9 cellular contexts compared by ENCODE assay signal in genomic region chr20:64037498-64038213, GRCh38. TPM values are rescaled to one million over a fixed set of nuclear protein-coding genes. Genes with fewer than 3 reads are reported as not detected.
DNase-seq lines count a peak whose midpoint lies in the region; ATAC-seq and TF ChIP-seq lines count a peak whose summit lies in the region.
"Had no signal": no experiment of that assay in that cellular context is flagged by ENCODE, and none has a peak within 500 bp of the region (broad histone marks: within the 10 kb centered on the region; RNA-seq: fewer than 3 reads in every experiment).

No MANE protein-coding gene starts in this region.

- no peak for ATAC-seq in activated CD4-positive, alpha-beta T cell treated with anti-CD3 and anti-CD28 coated beads for 36 hours
- no peak for ATAC-seq in stimulated activated memory B cell treated with anti-CD40 and anti-IgM and Interleukin-4, amounts not matched to agents 10 μg/mL and 1 μg/mL and 100 μg/mL, for 72 hours
- ATAC-seq in left colon (no peak), GM19455 (IDR thresholded peaks at IDR 0.05; ENCODE audit: unreplicated experiment) (no peak)

- no peak for TF ChIP-seq CTCF in OCI-LY3 (IDR thresholded peaks at IDR 0.05; ENCODE audit: low read depth, low read length)
- TF ChIP-seq CTCF in coronary artery (IDR thresholded peaks at IDR 0.05) = no peak

- peaks cover 2% of the 10 kb centered on the region for H3K27me3 Mint-ChIP-seq in activated CD4-positive, alpha-beta T cell treated with anti-CD3 and anti-CD28 coated beads for 36 hours
- H3K27me3 Mint-ChIP-seq in stimulated activated memory B cell treated with anti-CD40 and anti-IgM and Interleukin-4, amounts not matched to agents 10 μg/mL and 1 μg/mL and 100 μg/mL, for 72 hours = peaks cover 10% of the 10 kb centered on the region

- H3K4me1 ChIP-seq in OCI-LY3 (ENCODE audit: low read length) = peaks cover 53% of the 10 kb centered on the region

- H4K20me1 ChIP-seq in OCI-LY3 (ENCODE audit: insufficient read depth, low read length) = no peaks in the 10 kb centered on the region

- H3K4me2 ChIP-seq in OCI-LY3 (ENCODE audit: low read length) = peak overlapping the region; percentile 93

- no peaks in the 10 kb centered on the region for H3K36me3 ChIP-seq in OCI-LY3 (replicated peaks; ENCODE audit: low read depth, low read length)

- intact Hi-C loops in activated CD4-positive, alpha-beta T cell treated with anti-CD3 and anti-CD28 coated beads for 36 hours (cut with DNase I, micrococcal nuclease) = loop anchor here (1.0 to 5.0 kb wide), 6 partner anchors 41 to 411 kb away; partner anchors contain the start of genes PRPF6 (in 2 of the 2), GMEB2 (in 1 of the 2), LIME1 (in 1 of the 2) and RGS19 (in 1 of the 2)
- intact Hi-C loops in left colon (cut with DNase I, micrococcal nuclease) = no loop called here

- no peaks in the 10 kb centered on the region for H3K9me3 Mint-ChIP-seq in activated CD4-positive, alpha-beta T cell treated with anti-CD3 and anti-CD28 coated beads for 36 hours (ENCODE audit: low read depth)
- H3K9me3 Mint-ChIP-seq in stimulated activated memory B cell treated with anti-CD40 and anti-IgM and Interleukin-4, amounts not matched to agents 10 μg/mL and 1 μg/mL and 100 μg/mL, for 72 hours = no peaks in the 10 kb centered on the region

- POLR2A ChIA-PET in activated CD4-positive, alpha-beta T cell treated with anti-CD3 and anti-CD28 coated beads for 36 hours (lab: Charles Lee) = interaction anchor here (0.9 to 1.3 kb wide), 2 partner anchors 57 to 330 kb away, joined by 3 to 6 read pairs; partner anchors contain the start of genes ARFRP1, PRPF6 and ZGPAT

- H3K9me3 ChIP-seq in OCI-LY3 (ENCODE audit: insufficient read depth, low read length) = no peaks in the 10 kb centered on the region

- H3K36me3 Mint-ChIP-seq in activated CD4-positive, alpha-beta T cell treated with anti-CD3 and anti-CD28 coated beads for 36 hours (ENCODE audit: low read depth) = peaks cover 10% of the 10 kb centered on the region
- peaks cover 19% of the 10 kb centered on the region for H3K36me3 Mint-ChIP-seq in stimulated activated memory B cell treated with anti-CD40 and anti-IgM and Interleukin-4, amounts not matched to agents 10 μg/mL and 1 μg/mL and 100 μg/mL, for 72 hours

- peak overlapping the region; percentile 7 for H3K4me3 Mint-ChIP-seq in activated CD4-positive, alpha-beta T cell treated with anti-CD3 and anti-CD28 coated beads for 36 hours
- H3K4me3 Mint-ChIP-seq in stimulated activated memory B cell treated with anti-CD40 and anti-IgM and Interleukin-4, amounts not matched to agents 10 μg/mL and 1 μg/mL and 100 μg/mL, for 72 hours = peak overlapping the region; percentile 31

- H3K4me3 ChIP-seq in OCI-LY3 (ENCODE audit: low read length) (peak overlapping the region; percentile 83), coronary artery (peak overlapping the region; percentile 75)

- H3K79me2 ChIP-seq in OCI-LY3 (ENCODE audit: low read length) = no peaks in the 10 kb centered on the region

- H3K27ac ChIP-seq in OCI-LY3 (ENCODE audit: low read length) (no peak overlapping the region), coronary artery (peak overlapping the region in 1 of 2 donors; percentile 63)
- H3K27ac ChIP-seq: C4-2B had no signal

- CTCF ChIA-PET in activated CD4-positive, alpha-beta T cell treated with anti-CD3 and anti-CD28 coated beads for 36 hours (lab: Charles Lee) = interaction anchor here (0.6 to 2.9 kb wide), 17 partner anchors 10 to 500 kb away, joined by 3 to 32 read pairs (median 3); partner anchors contain the start of genes PRPF6, SAMD10 and TCEA2

- H3K27ac Mint-ChIP-seq in activated CD4-positive, alpha-beta T cell treated with anti-CD3 and anti-CD28 coated beads for 36 hours = no peak overlapping the region
- H3K27ac Mint-ChIP-seq in stimulated activated memory B cell treated with anti-CD40 and anti-IgM and Interleukin-4, amounts not matched to agents 10 μg/mL and 1 μg/mL and 100 μg/mL, for 72 hours = no peak overlapping the region

- peak; percentile 48 for DNase-seq in activated CD4-positive, alpha-beta T cell treated with anti-CD3 and anti-CD28 coated beads for 36 hours
- DNase-seq in activated CD4-positive, alpha-beta T cell treated with anti-CD3 and anti-CD28 coated beads for 1 hour = no peak
- DNase-seq in coronary artery (ENCODE audit: low spot score) (no peak), kidney glomerular epithelial cell (lab: John Stamatoyannopoulos, UW) (no peak), left colon (no peak)

- H3K9ac ChIP-seq in OCI-LY3 (ENCODE audit: low read length) = peak overlapping the region; percentile 1; the same call in 1 of the 2 replicates

- no peaks in the 10 kb centered on the region for H3K27me3 ChIP-seq in OCI-LY3 (ENCODE audit: low read depth, low read length)

- H3K4me1 Mint-ChIP-seq in activated CD4-positive, alpha-beta T cell treated with anti-CD3 and anti-CD28 coated beads for 36 hours = peaks cover 49% of the 10 kb centered on the region
- peaks cover 36% of the 10 kb centered on the region for H3K4me1 Mint-ChIP-seq in stimulated activated memory B cell treated with anti-CD40 and anti-IgM and Interleukin-4, amounts not matched to agents 10 μg/mL and 1 μg/mL and 100 μg/mL, for 72 hours

- no peak overlapping the region for H2AFZ ChIP-seq in OCI-LY3 (ENCODE audit: low read depth, low read length)

RNA-seq across cellular contexts. Expression of gene C20orf204, which starts 1.7 kb away (rescaled TPM):
- total RNA-seq in activated CD4-positive, alpha-beta T cell treated with anti-CD3 and anti-CD28 coated beads for 36 hours = 1 to 10 TPM; 2.3 to 3.3 TPM
- total RNA-seq in left colon = 1 to 10 TPM in 1 of 2 donors, under 1 TPM in 1; 0.67 to 1.7 TPM

RNA-seq across cellular contexts. Expression of gene SOX18, which starts 11.8 kb away (rescaled TPM):
- total RNA-seq in activated CD4-positive, alpha-beta T cell treated with anti-CD3 and anti-CD28 coated beads for 36 hours = not detected
- 1 to 10 TPM; 8.9 to 9.1 TPM for total RNA-seq in left colon

RNA-seq across cellular contexts. Expression of gene TCEA2, which starts 25.3 kb away (rescaled TPM):
- total RNA-seq in activated CD4-positive, alpha-beta T cell treated with anti-CD3 and anti-CD28 coated beads for 36 hours = 10 to 100 TPM; 40.6 to 50.0 TPM
- 1 to 10 TPM; 7.9 to 9.9 TPM for total RNA-seq in left colon

RNA-seq across cellular contexts. Expression of gene RGS19, which starts 41.7 kb away (rescaled TPM):
- total RNA-seq in activated CD4-positive, alpha-beta T cell treated with anti-CD3 and anti-CD28 coated beads for 36 hours = 10 to 100 TPM; 39.6 to 40.2 TPM
- 1 to 10 TPM; 3.4 to 5.9 TPM for total RNA-seq in left colon

RNA-seq across cellular contexts. Expression of gene OPRL1, which starts 42.2 kb away (rescaled TPM):
- under 1 TPM; 0.42 to 0.50 TPM for total RNA-seq in activated CD4-positive, alpha-beta T cell treated with anti-CD3 and anti-CD28 coated beads for 36 hours
- under 1 TPM; 0.15 to 0.17 TPM for total RNA-seq in left colon

Comparison
In these comparisons a context has a peak if more than half of its experiments do, and no peak if none do; other contexts are left out.
1. RNA of gene SOX18, which starts 11.8 kb away (total RNA-seq): 8.9 to 9.1 TPM in left colon; not detected in activated CD4-positive, alpha-beta T cell treated with anti-CD3 and anti-CD28 coated beads for 36 hours; every median in the first group is over 4 times any median in the second.
2. intact Hi-C loops: an anchor here in activated CD4-positive, alpha-beta T cell treated with anti-CD3 and anti-CD28 coated beads for 36 hours (1.0 to 5.0 kb wide); none called in left colon.